Comparison of ENCODE assay signal across 8 cellular contexts in the genomic region with DNA sequence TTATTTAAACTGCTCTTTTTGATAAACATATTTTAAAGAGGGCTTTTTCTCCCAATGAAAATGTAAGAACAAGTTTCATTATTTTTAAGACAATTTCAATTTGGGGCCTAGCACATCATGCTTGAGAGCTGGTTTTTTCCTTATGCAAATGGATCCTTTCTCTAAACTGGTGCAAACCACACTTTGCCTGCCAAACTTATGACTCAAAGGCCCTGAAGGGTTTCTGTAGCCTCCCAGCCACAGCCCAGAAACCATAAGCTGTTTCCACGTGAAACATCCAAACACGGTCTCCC. TPM values are rescaled to one million over a fixed set of nuclear protein-coding genes. Genes with fewer than 3 reads are reported as not detected.
DNase-seq lines count a peak whose midpoint lies in the region; ATAC-seq, FAIRE-seq and TF ChIP-seq lines count a peak whose summit lies in the region.

No MANE protein-coding gene starts in this region.

- no peaks in the 10 kb centered on the region for H3K27me3 Mint-ChIP-seq in activated CD4-positive, alpha-beta T cell treated with anti-CD3 and anti-CD28 coated beads, Interleukin-2, amount 10 ng/mL, durations not matched to agents 24 days and 14 days

- ATAC-seq in activated naive CD4-positive, alpha-beta T cell treated with anti-CD3 and anti-CD28 coated beads, Interleukin-2, amount 50 U/mL, for 72 hours: no peak

- peaks cover 10% of the 10 kb centered on the region for H3K36me3 Mint-ChIP-seq in activated CD4-positive, alpha-beta T cell treated with anti-CD3 and anti-CD28 coated beads, Interleukin-2, amount 10 ng/mL, durations not matched to agents 24 days and 14 days (ENCODE audit: low read depth)
- H3K36me3 Mint-ChIP-seq in activated naive CD4-positive, alpha-beta T cell treated with anti-CD3 and anti-CD28 coated beads, Interleukin-2, amount 50 U/mL, for 72 hours: peaks cover 5 to 17% of the 10 kb centered on the region in 2 donors

- H3K4me3 Mint-ChIP-seq in activated CD4-positive, alpha-beta T cell treated with anti-CD3 and anti-CD28 coated beads, Interleukin-2, amount 10 ng/mL, durations not matched to agents 24 days and 14 days: peak overlapping the region; percentile 99

- H3K9me3 ChIP-seq in keratinocyte (ENCODE audit: control insufficient read depth, low read depth, low read length): no peaks in the 10 kb centered on the region

- H3K9me3 Mint-ChIP-seq in activated CD4-positive, alpha-beta T cell treated with anti-CD3 and anti-CD28 coated beads, Interleukin-2, amount 10 ng/mL, durations not matched to agents 24 days and 14 days: no peaks in the 10 kb centered on the region
- no peaks in the 10 kb centered on the region for H3K9me3 Mint-ChIP-seq in activated naive CD4-positive, alpha-beta T cell treated with anti-CD3 and anti-CD28 coated beads, Interleukin-2, amount 50 U/mL, for 72 hours

- TF ChIP-seq POLR2A in GM12892 (IDR thresholded peaks at IDR 0.05; ENCODE audit: low read depth, low read length): no peak

- H3K27ac ChIP-seq in keratinocyte (ENCODE audit: control insufficient read depth, insufficient read depth, low read length) (peak overlapping the region; percentile 79), temporal lobe (ENCODE audit: low read depth, low read length) (peak overlapping the region; percentile 66)

- H3K4me1 ChIP-seq in keratinocyte (ENCODE audit: control insufficient read depth, extremely low read depth, insufficient read depth, low read length): peaks cover 7% of the 10 kb centered on the region

- peaks cover 29% of the 10 kb centered on the region for H3K4me1 Mint-ChIP-seq in activated CD4-positive, alpha-beta T cell treated with anti-CD3 and anti-CD28 coated beads, Interleukin-2, amount 10 ng/mL, durations not matched to agents 24 days and 14 days

- H3K4me2 ChIP-seq in keratinocyte (ENCODE audit: control insufficient read depth, extremely low read depth, insufficient read depth, low read depth, low read length): peak overlapping the region; percentile 65

- peak overlapping the region; percentile 21 for H2AFZ ChIP-seq in keratinocyte (ENCODE audit: control insufficient read depth, low read length)

- FAIRE-seq in keratinocyte (lab: Jason Lieb, UNC) (peak; percentile 73), GM12892 (lab: Jason Lieb, UNC) (no peak)

- no peak for DNase-seq in activated CD4-positive, alpha-beta T cell treated with anti-CD3 and anti-CD28 coated beads, Interleukin-2, amount 10 ng/mL, durations not matched to agents 24 days and 14 days
- no peak for DNase-seq in activated CD4-positive, alpha-beta T cell treated with anti-CD3 and anti-CD28 coated beads for 4 hours
- DNase-seq in activated naive CD4-positive, alpha-beta T cell treated with anti-CD3 and anti-CD28 coated beads, Interleukin-2, amount 50 U/mL, for 72 hours (ENCODE audit: low spot score in 2 of 2): no peak
- DNase-seq in keratinocyte (ENCODE audit: low read depth, low spot score): no peak
- DNase-seq in GM13977 (ENCODE audit: low spot score): no peak
- no peak for DNase-seq in HT-29 (ENCODE audit: low spot score)
- no peak for DNase-seq in GM12892 (ENCODE audit: insufficient read length)

- peak overlapping the region; percentile 89 for H3K27ac Mint-ChIP-seq in activated CD4-positive, alpha-beta T cell treated with anti-CD3 and anti-CD28 coated beads, Interleukin-2, amount 10 ng/mL, durations not matched to agents 24 days and 14 days
- H3K27ac Mint-ChIP-seq in activated naive CD4-positive, alpha-beta T cell treated with anti-CD3 and anti-CD28 coated beads, Interleukin-2, amount 50 U/mL, for 72 hours: peak overlapping the region; percentile 72 to 96

- H3K36me3 ChIP-seq in keratinocyte (ENCODE audit: control insufficient read depth in 2 of 2, extremely low read depth in 1 of 2, insufficient read depth in 2 of 2, low read length in 2 of 2): no peaks in the 10 kb centered on the region

- H3K79me2 ChIP-seq in keratinocyte (ENCODE audit: control insufficient read depth, insufficient read depth, low read length): peaks cover 28% of the 10 kb centered on the region

- no peak overlapping the region for H3K4me3 ChIP-seq in keratinocyte (ENCODE audit: control insufficient read depth in 2 of 3, extremely low read depth in 1 of 3, insufficient read depth in 2 of 3, low read depth in 1 of 3, low read length in 3 of 3)

- in situ Hi-C loops in GM13977 (cut with MboI; ENCODE audit: low pct_unique_long_range_greater_than_20kb, low sequenced_read_pairs, unreplicated experiment): no loop called here

- intact Hi-C loops in activated CD4-positive, alpha-beta T cell treated with anti-CD3 and anti-CD28 coated beads, Interleukin-2, amount 10 ng/mL, durations not matched to agents 24 days and 14 days (cut with micrococcal nuclease): loop anchor here (1.0 to 10.0 kb wide), 6 partner anchors 18 to 1065 kb away; partner anchors contain the start of genes SERINC1 and TBC1D32

- no peak for TF ChIP-seq CTCF in keratinocyte (optimal IDR thresholded peaks at IDR 0.05 in 1 of 3, IDR thresholded peaks at IDR 0.05 in 1 of 3, conservative IDR thresholded peaks at IDR 0.05 in 1 of 3; ENCODE audit: extremely low read depth in 1 of 3, insufficient read depth in 2 of 3, low read length in 3 of 3)
- no peak for TF ChIP-seq CTCF in GM13977 (IDR thresholded peaks at IDR 0.05; ENCODE audit: extremely low read depth, insufficient read depth, missing control alignments)

- no peaks in the 10 kb centered on the region for H3K27me3 ChIP-seq in keratinocyte (ENCODE audit: control insufficient read depth, extremely low read depth, insufficient read depth, low read length)

- H4K20me1 ChIP-seq in keratinocyte (ENCODE audit: control insufficient read depth, extremely low read depth, insufficient read depth, low read length): no peaks in the 10 kb centered on the region

- dilution Hi-C loops in keratinocyte (cut with MboI; ENCODE audit: extremely low pct_ligation_motif_present, low sequenced_read_pairs): no loop called here

- peak overlapping the region; percentile 53 for H3K9ac ChIP-seq in keratinocyte (ENCODE audit: control insufficient read depth, extremely low read depth, insufficient read depth, low read length)

- no peaks in the 10 kb centered on the region for H3K9me1 ChIP-seq in keratinocyte (ENCODE audit: control insufficient read depth, extremely low read depth, insufficient read depth, low read length)

RNA-seq across cellular contexts. Expression of gene HSF2, which starts 0.5 kb away (rescaled TPM):
- total RNA-seq in activated CD4-positive, alpha-beta T cell treated with anti-CD3 and anti-CD28 coated beads, Interleukin-2, amount 10 ng/mL, durations not matched to agents 24 days and 14 days: 15.3 and 16.1 TPM in 2 replicates
- total RNA-seq in activated naive CD4-positive, alpha-beta T cell treated with anti-CD3 and anti-CD28 coated beads, Interleukin-2, amount 50 U/mL, for 72 hours: 10 to 100 TPM; 17.7 to 34.6 TPM
- 12.3 to 22.5 TPM (median 16.4 TPM) in 3 replicates for polyA plus RNA-seq in keratinocyte
- 11.7 TPM for polyA plus RNA-seq in keratinocyte (2011; ENCODE audit: low read depth)
- polyA plus RNA-seq in keratinocyte (2011; cell fraction: cytosol; rRNA removed): 7.5 and 16.2 TPM in 2 replicates
- 23.5 and 23.8 TPM in 2 replicates for polyA plus RNA-seq in keratinocyte (2011; cell fraction: nucleus; rRNA removed)
- 6.3 and 9.5 TPM in 2 replicates for polyA plus RNA-seq in keratinocyte (2012; ENCODE audit: low replicate concordance)
- polyA minus RNA-seq in keratinocyte: 4.2 to 19.2 TPM (median 8.3 TPM) in 3 replicates
- polyA minus RNA-seq in keratinocyte (2011; cell fraction: cytosol; rRNA and poly(A)+ RNA removed): 3.3 TPM
- 5.6 and 17.8 TPM in 2 replicates for polyA minus RNA-seq in keratinocyte (2011; cell fraction: nucleus; rRNA and poly(A)+ RNA removed)
- 61.2 TPM for total RNA-seq in temporal lobe
- 5.7 and 7.5 TPM in 2 replicates for total RNA-seq in HT-29 (2014; rRNA removed; shearing (Covaris generic))
- polyA plus RNA-seq in GM12892 (2012; ENCODE audit: missing spikeins): 14.1 TPM
